In genomic region chr11:75946531-75947530, GRCh38 we compare ENCODE assay signal across 8 cellular contexts.
DNase-seq lines count a peak whose midpoint lies in the region; ATAC-seq, FAIRE-seq and TF ChIP-seq lines count a peak whose summit lies in the region.

No MANE protein-coding gene starts in this region.

- peak; percentile 8 for DNase-seq in ELF-1 (ENCODE audit: low read depth, low spot score)
- peak; percentile 76 for DNase-seq in NCI-H1092 (lab: John Stamatoyannopoulos, UW)
- DNase-seq in bronchial epithelial cell (ENCODE audit: low read depth), result peak; percentile 23
- DNase-seq in myocyte (ENCODE audit: low read depth), result peak; percentile 89
- no peak for DNase-seq in NCI-H524 treated with DMSO at 0.1 percent for 48 hours (lab: John Stamatoyannopoulos, UW)

- H3K36me3 ChIP-seq in bronchial epithelial cell (ENCODE audit: control insufficient read depth, insufficient read depth, low read length), result no peaks in the 10 kb centered on the region

- H3K4me3 ChIP-seq in bronchial epithelial cell (ENCODE audit: low read depth, low read length), result no peak overlapping the region

- FAIRE-seq in bronchial epithelial cell (lab: Jason Lieb, UNC), result no peak

- no peak for ATAC-seq in HG03520 (IDR thresholded peaks at IDR 0.05; ENCODE audit: unreplicated experiment)
- no peak for ATAC-seq in GM21423 (IDR thresholded peaks at IDR 0.05; ENCODE audit: unreplicated experiment)
- no peak for ATAC-seq in GM18511 (IDR thresholded peaks at IDR 0.05; ENCODE audit: unreplicated experiment)

- no peaks in the 10 kb centered on the region for H3K27me3 ChIP-seq in bronchial epithelial cell (ENCODE audit: control insufficient read depth, insufficient read depth, low read length)

- no peak for TF ChIP-seq CTCF in bronchial epithelial cell (IDR thresholded peaks at IDR 0.05; ENCODE audit: insufficient read depth, low read length, severe bottlenecking)
